ENCODE assay signal across 11 cellular contexts in genomic region chr6:34745277-34746103, GRCh38. TPM values are rescaled to one million over a fixed set of nuclear protein-coding genes. Genes with fewer than 3 reads are reported as not detected.
DNase-seq lines count a peak whose midpoint lies in the region; ATAC-seq and TF ChIP-seq lines count a peak whose summit lies in the region.
"Had no signal": no experiment of that assay in that cellular context is flagged by ENCODE, and none has a peak within 500 bp of the region (broad histone marks: within the 10 kb centered on the region; RNA-seq: fewer than 3 reads in every experiment).

No MANE protein-coding gene starts in this region.

- no peak overlapping the region for H2BK20ac ChIP-seq in IMR-90 (ENCODE audit: low read depth, low read length)

- H3K23ac ChIP-seq in IMR-90 (ENCODE audit: low read depth, low read length), result no peak overlapping the region

- DNase-seq in Caco-2, result peak; percentile 81 to 83
- peak; percentile 72 for DNase-seq in IMR-90
- DNase-seq in adipocyte (ENCODE audit: low read depth), result peak; percentile 23
- DNase-seq in lower lobe of right lung, result peak; percentile 51
- DNase-seq in natural killer cell, result no peak
- no peak for DNase-seq in globus pallidus (ENCODE audit: low spot score)
- DNase-seq: MV-4-11, tibial artery had no signal

- CTCF ChIA-PET in Caco-2 (lab: Charles Lee), result interaction anchor here (0.9 to 1.4 kb wide), 4 partner anchors 12 to 136 kb away, joined by 3 to 10 read pairs (median 4); partner anchors contain the start of genes BLTP3A, ILRUN and SNRPC
- CTCF ChIA-PET in IMR-90 (lab: Yijun Ruan, JAX), result no interaction called here

- H3K4me2 ChIP-seq in IMR-90 (ENCODE audit: low read depth, low read length), result no peak overlapping the region

- dilution Hi-C loops in IMR-90 (cut with HindIII; ENCODE audit: low sequenced_read_pairs, unreplicated experiment), result no loop called here

- no peak overlapping the region for H3K4ac ChIP-seq in IMR-90 (ENCODE audit: low read depth, low read length)

- H3K4me3 Mint-ChIP-seq in Caco-2 (ENCODE audit: unreplicated experiment) (peak overlapping the region; percentile 44), natural killer cell (no peak overlapping the region)
- H3K4me3 Mint-ChIP-seq: memory B cell had no signal

- intact Hi-C loops in Caco-2 (cut with micrococcal nuclease; ENCODE audit: unreplicated experiment) (loop anchor here (2.0 to 5.0 kb wide), 2 partner anchors 49 to 73 kb away; partner anchors contain the start of gene ILRUN), IMR-90 (cut with micrococcal nuclease) (no loop called here), lower lobe of right lung (cut with DNase I) (no loop called here), natural killer cell (cut with micrococcal nuclease) (no loop called here)

- H3K27ac ChIP-seq in IMR-90 (ENCODE audit: insufficient read depth, low read length), result no peak overlapping the region
- peak overlapping the region; percentile 73 for H3K27ac ChIP-seq in lower lobe of right lung
- H3K27ac ChIP-seq: tibial artery had no signal

- H3K9ac ChIP-seq in IMR-90 (ENCODE audit: low read depth, low read length) (no peak overlapping the region), adipocyte (ENCODE audit: low read length) (no peak overlapping the region)

- in situ Hi-C loops in IMR-90 (cut with MboI; ENCODE audit: low sequenced_read_pairs), result no loop called here

- no peak overlapping the region for H4K5ac ChIP-seq in IMR-90 (ENCODE audit: low read depth, low read length)

- no peaks in the 10 kb centered on the region for H3K9me1 ChIP-seq in IMR-90 (ENCODE audit: insufficient read depth, low read length)

- H3K27ac Mint-ChIP-seq in Caco-2 (ENCODE audit: unreplicated experiment), result peak overlapping the region; percentile 88
- H3K27ac Mint-ChIP-seq in natural killer cell, result peak overlapping the region in 1 of 2 donors; percentile 24
- H3K27ac Mint-ChIP-seq: memory B cell had no signal

- WGBS in IMR-90 (ENCODE audit: extremely low coverage in 2 of 2, insufficient read length in 1 of 2), 2 experiments, result 100% methylated on average over 1 of the region's 10 CpGs; no CpG with 5 or more reads in 1 of the 2 experiments

- H4K20me1 ChIP-seq in IMR-90 (ENCODE audit: insufficient read depth, low read length), result no peaks in the 10 kb centered on the region

- H3K27me3 Mint-ChIP-seq in Caco-2 (ENCODE audit: insufficient read depth, unreplicated experiment) (no peaks in the 10 kb centered on the region), natural killer cell (ENCODE audit: low read depth in 2 of 2) (no peaks in the 10 kb centered on the region)
- H3K27me3 Mint-ChIP-seq: memory B cell had no signal

- H2BK120ac ChIP-seq in IMR-90 (ENCODE audit: low read depth, low read length), result no peak overlapping the region

- no peak overlapping the region for H2AK9ac ChIP-seq in IMR-90 (replicated peaks; ENCODE audit: low read depth, low read length, poor library complexity)

- no peak overlapping the region for H2AK5ac ChIP-seq in IMR-90 (ENCODE audit: low read depth, low read length)

- no peaks in the 10 kb centered on the region for H3K79me1 ChIP-seq in IMR-90 (ENCODE audit: low read depth in 1 of 2, low read length in 2 of 2)

- H4K8ac ChIP-seq in IMR-90 (ENCODE audit: low read depth in 2 of 2, low read length in 2 of 2), result no peak overlapping the region

- H3K14ac ChIP-seq in IMR-90 (replicated peaks; ENCODE audit: low read depth, low read length), result 0 out of 2 replicates have a peak overlapping the region, but pooled peaks have one; percentile 21

- no peak overlapping the region for H3K18ac ChIP-seq in IMR-90 (ENCODE audit: low read depth, low read length)

- no peaks in the 10 kb centered on the region for H3K9me3 ChIP-seq in Caco-2
- no peaks in the 10 kb centered on the region for H3K9me3 ChIP-seq in IMR-90 (ENCODE audit: control insufficient read depth, insufficient read depth, low read length)
- no peaks in the 10 kb centered on the region for H3K9me3 ChIP-seq in adipocyte (ENCODE audit: control insufficient read depth, low read length)
- H3K9me3 ChIP-seq in lower lobe of right lung, result no peaks in the 10 kb centered on the region
- H3K9me3 ChIP-seq: tibial artery had no signal

- no peak overlapping the region for H2BK15ac ChIP-seq in IMR-90 (ENCODE audit: low read depth, low read length)

- peaks cover 24% of the 10 kb centered on the region for H3K4me1 Mint-ChIP-seq in Caco-2 (ENCODE audit: low read depth, unreplicated experiment)
- H3K4me1 Mint-ChIP-seq in natural killer cell, result no peaks in the 10 kb centered on the region
- H3K4me1 Mint-ChIP-seq: memory B cell had no signal

- H4K91ac ChIP-seq in IMR-90 (ENCODE audit: insufficient read depth, low read depth, low read length), result no peak overlapping the region

- H3K4me1 ChIP-seq in Caco-2, result peaks cover 32% of the 10 kb centered on the region
- no peaks in the 10 kb centered on the region for H3K4me1 ChIP-seq in IMR-90 (ENCODE audit: control insufficient read depth, insufficient read depth, low read length)
- H3K4me1 ChIP-seq in adipocyte (ENCODE audit: control insufficient read depth, insufficient read depth, low read length), result no peaks in the 10 kb centered on the region
- H3K4me1 ChIP-seq in lower lobe of right lung, result no peaks in the 10 kb centered on the region
- H3K4me1 ChIP-seq: tibial artery had no signal

- no peak overlapping the region for H2BK5ac ChIP-seq in IMR-90 (ENCODE audit: low read depth, low read length, poor library complexity, severe bottlenecking)

- no peaks in the 10 kb centered on the region for H3K36me3 ChIP-seq in Caco-2 (ENCODE audit: control insufficient read depth, insufficient read depth, low read length)
- H3K36me3 ChIP-seq in IMR-90 (ENCODE audit: control insufficient read depth, insufficient read depth, low read length), result no peaks in the 10 kb centered on the region
- H3K36me3 ChIP-seq in adipocyte (ENCODE audit: control insufficient read depth, insufficient read depth, low read length, severe bottlenecking), result no peaks in the 10 kb centered on the region
- no peaks in the 10 kb centered on the region for H3K36me3 ChIP-seq in lower lobe of right lung
- H3K36me3 ChIP-seq: tibial artery had no signal

- BruUV-seq in Caco-2 (replicated peaks; lab: Mats Ljungman, UMichigan) (no TSS peak), IMR-90 (replicated peaks; lab: Mats Ljungman, UMichigan) (no TSS peak)

- H3K4me3 ChIP-seq in Caco-2 (ENCODE audit: low read depth, low read length) (no peak overlapping the region), IMR-90 (ENCODE audit: insufficient read depth, low read depth, low read length) (no peak overlapping the region), adipocyte (ENCODE audit: low read length) (no peak overlapping the region), lower lobe of right lung (no peak overlapping the region)
- H3K4me3 ChIP-seq: tibial artery had no signal

- H3K27me3 ChIP-seq in Caco-2 (replicated peaks; ENCODE audit: control insufficient read depth, insufficient read depth, low read length) (no peaks in the 10 kb centered on the region), IMR-90 (ENCODE audit: control insufficient read depth, insufficient read depth, low read length) (peaks cover 6% of the 10 kb centered on the region), adipocyte (replicated peaks; ENCODE audit: control insufficient read depth, insufficient read depth, low read length) (no peaks in the 10 kb centered on the region), lower lobe of right lung (ENCODE audit: low read depth) (no peaks in the 10 kb centered on the region)
- H3K27me3 ChIP-seq: tibial artery had no signal

- POLR2A ChIA-PET in Caco-2 (lab: Charles Lee), result interaction anchor here (0.6 to 1.9 kb wide), 6 partner anchors 11 to 147 kb away, joined by 3 to 12 read pairs (median 6); partner anchors contain the start of genes BLTP3A, ILRUN and SNRPC
- POLR2A ChIA-PET in IMR-90 (lab: Charles Lee; ENCODE audit: unreplicated experiment), result no interaction called here

- TF ChIP-seq RAD21 in IMR-90 (IDR thresholded peaks at IDR 0.05; ENCODE audit: low read length), result no peak

- no peak for TF ChIP-seq POLR2A in IMR-90 (IDR thresholded peaks at IDR 0.05; ENCODE audit: low read depth, low read length)

- H3K36me3 Mint-ChIP-seq in Caco-2 (ENCODE audit: insufficient read depth, unreplicated experiment) (peaks cover 6% of the 10 kb centered on the region), natural killer cell (no peaks in the 10 kb centered on the region)
- H3K36me3 Mint-ChIP-seq: memory B cell had no signal

- no peak overlapping the region for H2AFZ ChIP-seq in IMR-90 (replicated peaks; ENCODE audit: low read length, poor library complexity)

- no peak for TF ChIP-seq CTCF in Caco-2 (IDR thresholded peaks at IDR 0.05; ENCODE audit: insufficient read depth in 1 of 2, low read depth in 1 of 2, low read length in 1 of 2, severe bottlenecking in 1 of 2, unreplicated experiment in 1 of 2)
- no peak for TF ChIP-seq CTCF in IMR-90 (conservative IDR thresholded peaks at IDR 0.05; ENCODE audit: low read depth, low read length)
- TF ChIP-seq CTCF in lower lobe of right lung (IDR thresholded peaks at IDR 0.05), result no peak
- no peak for TF ChIP-seq CTCF in natural killer cell (IDR thresholded peaks at IDR 0.05)

- ATAC-seq in IMR-90 (ENCODE audit: low read depth) (no peak), lower lobe of right lung (peak; percentile 88 to 93), HG02678 (IDR thresholded peaks at IDR 0.05; ENCODE audit: unreplicated experiment) (no peak), natural killer cell (no peak), HG03432 (IDR thresholded peaks at IDR 0.05; ENCODE audit: unreplicated experiment) (no peak)

- H3K9me3 Mint-ChIP-seq in Caco-2 (ENCODE audit: unreplicated experiment) (no peaks in the 10 kb centered on the region), natural killer cell (no peaks in the 10 kb centered on the region)
- H3K9me3 Mint-ChIP-seq: memory B cell had no signal

- no peak overlapping the region for H3K56ac ChIP-seq in IMR-90 (ENCODE audit: extremely low read depth, insufficient read depth, low read length)

RNA-seq across cellular contexts. Expression of gene SNRPC, which starts 11.8 kb away (rescaled TPM):
- total RNA-seq in Caco-2 (2022), result 168 and 189 TPM in 2 replicates
- 84.8 and 87.5 TPM in 2 replicates for total RNA-seq in IMR-90 (2012; rRNA removed)
- 343 and 345 TPM in 2 replicates for polyA plus RNA-seq in IMR-90 (2012; rRNA removed)
- polyA plus RNA-seq in IMR-90 (2012; cell fraction: cytosol; rRNA removed), result 212 and 293 TPM in 2 replicates
- polyA plus RNA-seq in IMR-90 (2012; cell fraction: nucleus; rRNA removed; ENCODE audit: low replicate concordance), result 80.3 and 130 TPM in 2 replicates
- 61.6 TPM for total RNA-seq in lower lobe of right lung
- 10 to 100 TPM; 53.5 to 55.6 (median 55.5) TPM for total RNA-seq in natural killer cell

RNA-seq across cellular contexts. Expression of gene BLTP3A, which starts 46.4 kb away (rescaled TPM):
- total RNA-seq in Caco-2 (2022) (40.3 and 41.6 TPM in 2 replicates), IMR-90 (2012; rRNA removed) (4.2 and 4.7 TPM in 2 replicates), lower lobe of right lung (14.1 TPM), natural killer cell (10 to 100 TPM; 16.6 to 17.5 (median 17.1) TPM)
- polyA plus RNA-seq in IMR-90 (2012; rRNA removed), result 3.0 and 3.1 TPM in 2 replicates
- polyA plus RNA-seq in IMR-90 (2012; cell fraction: cytosol; rRNA removed), result 1.6 and 1.9 TPM in 2 replicates
- 1.9 and 3.6 TPM in 2 replicates for polyA plus RNA-seq in IMR-90 (2012; cell fraction: nucleus; rRNA removed; ENCODE audit: low replicate concordance)

RNA-seq across cellular contexts. Expression of gene ILRUN, which starts 48.9 kb away (rescaled TPM):
- total RNA-seq in Caco-2 (2022) (92.1 and 95.9 TPM in 2 replicates), IMR-90 (2012; rRNA removed) (29.9 and 32.2 TPM in 2 replicates), lower lobe of right lung (90.3 TPM), natural killer cell (100 to 1,000 TPM in 1 of 3 donors, 10 to 100 TPM in 2; 91.2 to 101 (median 92.3) TPM)
- 25.4 and 26.0 TPM in 2 replicates for polyA plus RNA-seq in IMR-90 (2012; rRNA removed)
- polyA plus RNA-seq in IMR-90 (2012; cell fraction: cytosol; rRNA removed), result 16.3 and 17.2 TPM in 2 replicates
- polyA plus RNA-seq in IMR-90 (2012; cell fraction: nucleus; rRNA removed; ENCODE audit: low replicate concordance), result 9.8 and 15.3 TPM in 2 replicates

Comparison
In these comparisons a context has a peak if more than half of its experiments do, and no peak if none do; other contexts are left out.
1. DNase-seq: peak in Caco-2 (2 of 2), IMR-90 (single experiment), adipocyte (single experiment) and lower lobe of right lung (single experiment); none in natural killer cell (single experiment) and globus pallidus (single experiment).
2. ATAC-seq: peak in lower lobe of right lung (2 of 2); none in IMR-90 (single experiment), HG02678 (single experiment), natural killer cell (0 of 3) and HG03432 (single experiment).